ENCODE assay signal across 25 cellular contexts in the genomic region with DNA sequence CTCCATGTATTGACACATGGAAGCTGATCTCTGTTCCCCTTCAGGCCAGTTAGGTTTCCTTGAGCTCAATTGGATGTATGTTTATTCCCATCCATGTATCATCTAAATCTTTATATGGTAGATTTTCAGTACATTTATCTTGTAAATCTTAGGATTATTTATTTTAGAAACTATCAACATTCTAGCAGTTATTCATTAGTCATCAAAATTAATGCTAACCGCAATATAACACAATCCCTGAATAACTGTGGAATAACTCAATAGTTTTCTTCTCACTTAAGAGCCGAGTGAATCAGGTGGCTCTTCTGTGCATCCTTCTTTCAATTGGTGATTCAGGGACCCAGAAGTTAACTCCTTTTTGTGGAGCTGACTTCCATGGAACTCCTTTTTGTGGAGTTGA. TPM values are rescaled to one million over a fixed set of nuclear protein-coding genes. Genes with fewer than 3 reads are reported as not detected.
"Had no signal": no experiment of that assay in that cellular context is flagged by ENCODE, and none has a peak within 500 bp of the region (broad histone marks: within the 10 kb centered on the region; RNA-seq: fewer than 3 reads in every experiment).

No MANE protein-coding gene starts in this region.

- H3K4me3 ChIP-seq: colonic mucosa, coronary artery, dorsolateral prefrontal cortex, esophagus muscularis mucosa, esophagus squamous epithelium, gastrocnemius medialis, gastroesophageal sphincter, heart left ventricle, heart right ventricle, hepatocyte had no signal

- DNase-seq: colonic mucosa; cortex of kidney; dermis blood vessel endothelial cell; dorsolateral prefrontal cortex; effector CD4-positive, alpha-beta T cell; effector CD8-positive, alpha-beta T cell; effector memory CD4-positive, alpha-beta T cell; effector memory CD8-positive, alpha-beta T cell; erythroblast; esophagus squamous epithelium; foreskin keratinocyte; foreskin melanocyte; gastrocnemius medialis; glutamatergic neuron; head of caudate nucleus; heart left ventricle; heart right ventricle had no signal

- ATAC-seq: effector memory CD8-positive, alpha-beta T cell; esophagus mucosa; foreskin keratinocyte; gastrocnemius medialis; gastroesophageal sphincter; heart left ventricle; heart right ventricle had no signal

- H3K4me1 ChIP-seq: colonic mucosa, foreskin keratinocyte, gastrocnemius medialis had no signal

- H3K4me2 ChIP-seq: hepatocyte had no signal

- H3K36me3 ChIP-seq: colonic mucosa, esophagus muscularis mucosa, esophagus squamous epithelium, gastrocnemius medialis, gastroesophageal sphincter, heart left ventricle, heart right ventricle had no signal

- H3K79me2 ChIP-seq: hepatocyte had no signal

- H3K9me3 ChIP-seq: colonic mucosa, esophagus muscularis mucosa, esophagus squamous epithelium, gastrocnemius medialis, gastroesophageal sphincter, heart left ventricle, heart right ventricle had no signal

- H3K27ac ChIP-seq: colonic mucosa, coronary artery, dorsolateral prefrontal cortex, epithelial cell of prostate, esophagus muscularis mucosa, esophagus squamous epithelium, foreskin keratinocyte, gastrocnemius medialis, gastroesophageal sphincter, heart left ventricle, heart right ventricle, hepatocyte had no signal

- FAIRE-seq: endometrium, frontal cortex had no signal

- H2AFZ ChIP-seq: hepatocyte had no signal

RNA-seq across cellular contexts. Expression of gene TBX18, which starts 15.5 kb away (rescaled TPM):
- total RNA-seq: foreskin keratinocyte had no signal
- polyA plus RNA-seq: foreskin keratinocyte had no signal
